30 cellular contexts compared by ENCODE assay signal in genomic region chr21:34991366-34991967, GRCh38.
A peak's percentile ranks its signal among the peaks of the same experiment; 100 is the strongest.
DNase-seq lines count a peak whose midpoint lies in the region; ATAC-seq and TF ChIP-seq lines count a peak whose summit lies in the region.
"Had no signal": no experiment of that assay in that cellular context is flagged by ENCODE, and none has a peak within 500 bp of the region (broad histone marks: within the 10 kb centered on the region; RNA-seq: fewer than 3 reads in every experiment).

No MANE protein-coding gene starts in this region.

- peaks cover 12% of the 10 kb centered on the region for H3K36me3 Mint-ChIP-seq in activated T-cell treated with anti-CD3 and anti-CD28 coated beads, Interleukin-2, amount 50 U/mL, for 24 hours (ENCODE audit: low read depth)
- no peaks in the 10 kb centered on the region for H3K36me3 Mint-ChIP-seq in activated naive CD8-positive, alpha-beta T cell treated with anti-CD3 and anti-CD28 coated beads, Interleukin-2, amount 50 U/mL, for 24 hours (ENCODE audit: low read depth)
- peaks cover 9% of the 10 kb centered on the region for H3K36me3 Mint-ChIP-seq in stimulated activated effector memory CD8-positive, alpha-beta T cell treated with anti-CD3 and anti-CD28 coated beads, Interleukin-12 subunit alpha, Interleukin-12 subunit beta, amount 100 ng/mL, for 72 hours

- H3K27ac Mint-ChIP-seq in activated T-cell treated with anti-CD3 and anti-CD28 coated beads, Interleukin-2, amount 50 U/mL, for 24 hours: peak overlapping the region; percentile 71
- H3K27ac Mint-ChIP-seq in activated naive CD8-positive, alpha-beta T cell treated with anti-CD3 and anti-CD28 coated beads, Interleukin-2, amount 50 U/mL, for 24 hours: peak overlapping the region; percentile 14
- H3K27ac Mint-ChIP-seq in stimulated activated effector memory CD8-positive, alpha-beta T cell treated with anti-CD3 and anti-CD28 coated beads, Interleukin-12 subunit alpha, Interleukin-12 subunit beta, amount 100 ng/mL, for 72 hours: peak overlapping the region; percentile 9
- H3K27ac Mint-ChIP-seq: activated naive CD4-positive, alpha-beta T cell treated with anti-CD3 and anti-CD28 coated beads for 36 hours had no signal

- no peak for ATAC-seq in activated naive CD8-positive, alpha-beta T cell treated with anti-CD3 and anti-CD28 coated beads, Interleukin-2, amount 50 U/mL, for 24 hours
- ATAC-seq in stimulated activated effector memory CD8-positive, alpha-beta T cell treated with anti-CD3 and anti-CD28 coated beads, Interleukin-12 subunit alpha, Interleukin-12 subunit beta, amount 100 ng/mL, for 72 hours: no peak
- ATAC-seq in HG02852 (IDR thresholded peaks at IDR 0.05; ENCODE audit: unreplicated experiment) (no peak), GM21529 (IDR thresholded peaks at IDR 0.05; ENCODE audit: unreplicated experiment) (no peak)
- ATAC-seq: A549; effector memory CD8-positive, alpha-beta T cell; mucosa of descending colon; Right ventricle myocardium inferior; SK-N-SH treated with all-trans-retinoic acid at 6 μM for 48 hours had no signal

- no peak overlapping the region for H3K4me3 Mint-ChIP-seq in activated T-cell treated with anti-CD3 and anti-CD28 coated beads, Interleukin-2, amount 50 U/mL, for 24 hours
- no peak overlapping the region for H3K4me3 Mint-ChIP-seq in activated naive CD8-positive, alpha-beta T cell treated with anti-CD3 and anti-CD28 coated beads, Interleukin-2, amount 50 U/mL, for 24 hours
- H3K4me3 Mint-ChIP-seq in stimulated activated effector memory CD8-positive, alpha-beta T cell treated with anti-CD3 and anti-CD28 coated beads, Interleukin-12 subunit alpha, Interleukin-12 subunit beta, amount 100 ng/mL, for 72 hours: no peak overlapping the region
- H3K4me3 Mint-ChIP-seq: activated naive CD4-positive, alpha-beta T cell treated with anti-CD3 and anti-CD28 coated beads for 36 hours had no signal

- no peak overlapping the region for H3K4me3 ChIP-seq in HEK293 (ENCODE audit: low read depth, low read length)
- H3K4me3 ChIP-seq: A549, colonic mucosa, mucosa of descending colon, vagina had no signal

- H3K27me3 Mint-ChIP-seq in activated T-cell treated with anti-CD3 and anti-CD28 coated beads, Interleukin-2, amount 50 U/mL, for 24 hours: no peaks in the 10 kb centered on the region
- H3K27me3 Mint-ChIP-seq in activated naive CD8-positive, alpha-beta T cell treated with anti-CD3 and anti-CD28 coated beads, Interleukin-2, amount 50 U/mL, for 24 hours: no peaks in the 10 kb centered on the region
- H3K27me3 Mint-ChIP-seq: effector memory CD8-positive, alpha-beta T cell had no signal

- no peak for TF ChIP-seq CTCF in HEK293 (tag by site-specific recombination; IDR thresholded peaks at IDR 0.05)

- no peak overlapping the region for H3K27ac ChIP-seq in HEK293 (ENCODE audit: extremely low read depth, low read depth, low read length)
- H3K27ac ChIP-seq: A549, colonic mucosa, vagina, VCaP had no signal

- H3K9me3 ChIP-seq in HEK293 (ENCODE audit: control insufficient read depth, insufficient read depth, low read depth, low read length): no peaks in the 10 kb centered on the region
- H3K9me3 ChIP-seq: A549, colonic mucosa, mucosa of descending colon, vagina had no signal

- no peaks in the 10 kb centered on the region for H3K9me3 Mint-ChIP-seq in activated T-cell treated with anti-CD3 and anti-CD28 coated beads, Interleukin-2, amount 50 U/mL, for 24 hours
- H3K9me3 Mint-ChIP-seq in activated naive CD8-positive, alpha-beta T cell treated with anti-CD3 and anti-CD28 coated beads, Interleukin-2, amount 50 U/mL, for 24 hours: no peaks in the 10 kb centered on the region
- no peaks in the 10 kb centered on the region for H3K9me3 Mint-ChIP-seq in stimulated activated effector memory CD8-positive, alpha-beta T cell treated with anti-CD3 and anti-CD28 coated beads, Interleukin-12 subunit alpha, Interleukin-12 subunit beta, amount 100 ng/mL, for 72 hours
- H3K9me3 Mint-ChIP-seq: activated naive CD4-positive, alpha-beta T cell treated with anti-CD3 and anti-CD28 coated beads for 36 hours; effector memory CD8-positive, alpha-beta T cell had no signal

- H3K4me1 ChIP-seq in HEK293 (ENCODE audit: control insufficient read depth, insufficient read depth, low read length): no peaks in the 10 kb centered on the region
- H3K4me1 ChIP-seq: A549, colonic mucosa, vagina had no signal

- CTCF ChIA-PET in HEK293 (lab: Yijun Ruan, JAX): interaction anchor here (0.5 kb wide), 1 partner anchor 92 kb away, joined by 4 read pairs; no protein-coding TSS in a partner anchor

- POLR2A ChIA-PET in HEK293 (lab: Yijun Ruan, JAX): no interaction called here

- DNase-seq in activated T-cell treated with anti-CD3 and anti-CD28 coated beads, Interleukin-2, amount 50 U/mL, for 24 hours: no peak
- no peak for DNase-seq in activated T-cell treated with anti-CD3 and anti-CD28 coated beads for 4 hours
- DNase-seq in activated naive CD8-positive, alpha-beta T cell treated with anti-CD3 and anti-CD28 coated beads, Interleukin-2, amount 50 U/mL, for 24 hours: no peak
- DNase-seq in stimulated activated effector memory CD8-positive, alpha-beta T cell treated with anti-CD3 and anti-CD28 coated beads, Interleukin-12 subunit alpha, Interleukin-12 subunit beta, amount 100 ng/mL, for 72 hours (ENCODE audit: low spot score in 2 of 2): no peak
- no peak for DNase-seq in NCI-H1417 (lab: John Stamatoyannopoulos, UW)
- DNase-seq: activated CD4-positive, alpha-beta T cell treated with anti-CD3 and anti-CD28 coated beads for 4 hours; activated naive CD4-positive, alpha-beta T cell treated with anti-CD3 and anti-CD28 coated beads for 36 hours; anterior cingulate cortex; colonic mucosa; COR-L47; DMS53; effector memory CD8-positive, alpha-beta T cell; H7; hippocampal formation; mucosa of descending colon; MV-4-11; NCI-H1436 treated with DMSO at 0.1 percent for 48 hours; NCI-H2107; NCI-H345; NCI-H69; stimulated activated naive CD4-positive, alpha-beta T cell treated with Interleukin-2 at 50 U/mL for 16 hours; T1000 had no signal

- H3K4me1 Mint-ChIP-seq in activated T-cell treated with anti-CD3 and anti-CD28 coated beads, Interleukin-2, amount 50 U/mL, for 24 hours (ENCODE audit: low read depth): peaks cover 79% of the 10 kb centered on the region
- H3K4me1 Mint-ChIP-seq in activated naive CD8-positive, alpha-beta T cell treated with anti-CD3 and anti-CD28 coated beads, Interleukin-2, amount 50 U/mL, for 24 hours: peaks cover 77% of the 10 kb centered on the region
- peaks cover 60% of the 10 kb centered on the region for H3K4me1 Mint-ChIP-seq in stimulated activated effector memory CD8-positive, alpha-beta T cell treated with anti-CD3 and anti-CD28 coated beads, Interleukin-12 subunit alpha, Interleukin-12 subunit beta, amount 100 ng/mL, for 72 hours

- H3K36me3 ChIP-seq in HEK293 (ENCODE audit: control insufficient read depth in 2 of 2, insufficient read depth in 1 of 2, low read length in 2 of 2): no peaks in the 10 kb centered on the region
- H3K36me3 ChIP-seq: colonic mucosa, vagina had no signal

TF ChIP-seq in HEK293, 187 proteins besides CTCF, POLR2A, EP300 and RAD21 (continues in another document):
- TF ChIP-seq IKZF3 (tag by site-specific recombination; IDR thresholded peaks at IDR 0.05) (no peak), ZNF175 (tag by site-specific recombination; IDR thresholded peaks at IDR 0.05) (no peak), ZFP69B (tag by site-specific recombination; IDR thresholded peaks at IDR 0.05) (no peak), ZNF513 (tag by site-specific recombination; IDR thresholded peaks at IDR 0.05) (peak; percentile 86)
- TF ChIP-seq, protein P1, sequence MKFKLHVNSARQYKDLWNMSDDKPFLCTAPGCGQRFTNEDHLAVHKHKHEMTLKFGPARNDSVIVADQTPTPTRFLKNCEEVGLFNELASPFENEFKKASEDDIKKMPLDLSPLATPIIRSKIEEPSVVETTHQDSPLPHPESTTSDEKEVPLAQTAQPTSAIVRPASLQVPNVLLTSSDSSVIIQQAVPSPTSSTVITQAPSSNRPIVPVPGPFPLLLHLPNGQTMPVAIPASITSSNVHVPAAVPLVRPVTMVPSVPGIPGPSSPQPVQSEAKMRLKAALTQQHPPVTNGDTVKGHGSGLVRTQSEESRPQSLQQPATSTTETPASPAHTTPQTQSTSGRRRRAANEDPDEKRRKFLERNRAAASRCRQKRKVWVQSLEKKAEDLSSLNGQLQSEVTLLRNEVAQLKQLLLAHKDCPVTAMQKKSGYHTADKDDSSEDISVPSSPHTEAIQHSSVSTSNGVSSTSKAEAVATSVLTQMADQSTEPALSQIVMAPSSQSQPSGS (tag by site-specific recombination; IDR thresholded peaks at IDR 0.05; ENCODE audit: low read depth): 0 out of 2 replicates have a peak, but pooled peaks have one; percentile 46
- TF ChIP-seq, protein P2, sequence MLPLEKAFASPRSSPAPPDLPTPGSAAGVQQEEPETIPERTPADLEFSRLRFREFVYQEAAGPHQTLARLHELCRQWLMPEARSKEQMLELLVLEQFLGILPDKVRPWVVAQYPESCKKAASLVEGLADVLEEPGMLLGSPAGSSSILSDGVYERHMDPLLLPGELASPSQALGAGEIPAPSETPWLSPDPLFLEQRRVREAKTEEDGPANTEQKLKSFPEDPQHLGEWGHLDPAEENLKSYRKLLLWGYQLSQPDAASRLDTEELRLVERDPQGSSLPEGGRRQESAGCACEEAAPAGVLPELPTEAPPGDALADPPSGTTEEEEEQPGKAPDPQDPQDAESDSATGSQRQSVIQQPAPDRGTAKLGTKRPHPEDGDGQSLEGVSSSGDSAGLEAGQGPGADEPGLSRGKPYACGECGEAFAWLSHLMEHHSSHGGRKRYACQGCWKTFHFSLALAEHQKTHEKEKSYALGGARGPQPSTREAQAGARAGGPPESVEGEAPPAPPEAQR (tag by site-specific recombination; IDR thresholded peaks at IDR 0.05): no peak

Comparison
In these comparisons a context has a peak if more than half of its experiments do, and no peak if none do; other contexts are left out.
1. H3K27ac Mint-ChIP-seq: peak in every context shown above with its lines; median percentile 71 in activated T-cell treated with anti-CD3 and anti-CD28 coated beads, Interleukin-2, amount 50 U/mL, for 24 hours; 14 in activated naive CD8-positive, alpha-beta T cell treated with anti-CD3 and anti-CD28 coated beads, Interleukin-2, amount 50 U/mL, for 24 hours; 9 in stimulated activated effector memory CD8-positive, alpha-beta T cell treated with anti-CD3 and anti-CD28 coated beads, Interleukin-12 subunit alpha, Interleukin-12 subunit beta, amount 100 ng/mL, for 72 hours.